In genomic region chr11:48106166-48106565, GRCh38 we compare ENCODE assay signal across 13 cellular contexts.
DNase-seq lines count a peak whose midpoint lies in the region; ATAC-seq and TF ChIP-seq lines count a peak whose summit lies in the region.
"Had no signal": no experiment of that assay in that cellular context is flagged by ENCODE, and none has a peak within 500 bp of the region (broad histone marks: within the 10 kb centered on the region; RNA-seq: fewer than 3 reads in every experiment).

No MANE protein-coding gene starts in this region.

- ATAC-seq in HG03354 (IDR thresholded peaks at IDR 0.05; ENCODE audit: poor library complexity, severe bottlenecking, unreplicated experiment) (peak; percentile 31), HG03342 (IDR thresholded peaks at IDR 0.05; ENCODE audit: unreplicated experiment) (no peak)
- ATAC-seq: activated CD8-positive, alpha-beta memory T cell treated with anti-CD3 and anti-CD28 coated beads, Interleukin-2, amount 10 ng/mL, durations not matched to agents 7 days and 5 days; psoas muscle had no signal

- no peaks in the 10 kb centered on the region for H3K9me3 Mint-ChIP-seq in activated T-cell treated with anti-CD3 and anti-CD28 coated beads, Interleukin-2, amount 50 U/mL, for 24 hours
- no peaks in the 10 kb centered on the region for H3K9me3 Mint-ChIP-seq in activated CD4-positive, alpha-beta memory T cell treated with anti-CD3 and anti-CD28 coated beads for 36 hours
- H3K9me3 Mint-ChIP-seq in osteocyte (ENCODE audit: unreplicated experiment): no peaks in the 10 kb centered on the region

- no peak for DNase-seq in activated T-cell treated with anti-CD3 and anti-CD28 coated beads, Interleukin-2, amount 50 U/mL, for 24 hours
- no peak for DNase-seq in activated T-cell treated with anti-CD3 and anti-CD28 coated beads, Interleukin-2, amount 50 U/mL, for 1 hour
- DNase-seq in activated CD4-positive, alpha-beta memory T cell treated with anti-CD3 and anti-CD28 coated beads for 36 hours: no peak
- DNase-seq in osteocyte (ENCODE audit: extremely low spot score, unreplicated experiment) (peak; percentile 5), NCI-H82 treated with DMSO at 0.1 percent for 48 hours (lab: John Stamatoyannopoulos, UW; ENCODE audit: unreplicated experiment) (no peak), SW 1271 (lab: John Stamatoyannopoulos, UW) (no peak)
- DNase-seq: activated CD8-positive, alpha-beta memory T cell treated with anti-CD3 and anti-CD28 coated beads, Interleukin-2, amount 10 ng/mL, durations not matched to agents 7 days and 5 days; DMS79; Kasumi-1; OCI-M1; psoas muscle had no signal

- no peak for TF ChIP-seq CTCF in osteocyte (IDR thresholded peaks at IDR 0.05)

- no peaks in the 10 kb centered on the region for H3K36me3 Mint-ChIP-seq in activated T-cell treated with anti-CD3 and anti-CD28 coated beads, Interleukin-2, amount 50 U/mL, for 24 hours (ENCODE audit: low read depth)
- no peaks in the 10 kb centered on the region for H3K36me3 Mint-ChIP-seq in activated CD4-positive, alpha-beta memory T cell treated with anti-CD3 and anti-CD28 coated beads for 36 hours
- no peaks in the 10 kb centered on the region for H3K36me3 Mint-ChIP-seq in osteocyte (ENCODE audit: unreplicated experiment)

- POLR2A ChIA-PET in activated CD4-positive, alpha-beta memory T cell treated with anti-CD3 and anti-CD28 coated beads for 36 hours (lab: Charles Lee): interaction anchor here (1.9 to 2.0 kb wide), 2 partner anchors 55 to 99 kb away, joined by 7 to 10 read pairs; no protein-coding TSS in a partner anchor

- peaks cover 76% of the 10 kb centered on the region for H3K4me1 Mint-ChIP-seq in activated T-cell treated with anti-CD3 and anti-CD28 coated beads, Interleukin-2, amount 50 U/mL, for 24 hours (ENCODE audit: low read depth)
- H3K4me1 Mint-ChIP-seq in activated CD4-positive, alpha-beta memory T cell treated with anti-CD3 and anti-CD28 coated beads for 36 hours (ENCODE audit: low read depth): peaks cover 71% of the 10 kb centered on the region
- peaks cover 27% of the 10 kb centered on the region for H3K4me1 Mint-ChIP-seq in osteocyte (ENCODE audit: unreplicated experiment)

- no peak overlapping the region for H3K4me3 Mint-ChIP-seq in activated T-cell treated with anti-CD3 and anti-CD28 coated beads, Interleukin-2, amount 50 U/mL, for 24 hours
- H3K4me3 Mint-ChIP-seq in activated CD4-positive, alpha-beta memory T cell treated with anti-CD3 and anti-CD28 coated beads for 36 hours: no peak overlapping the region
- H3K4me3 Mint-ChIP-seq in osteocyte (ENCODE audit: unreplicated experiment): no peak overlapping the region

- no peaks in the 10 kb centered on the region for H3K27me3 Mint-ChIP-seq in activated T-cell treated with anti-CD3 and anti-CD28 coated beads, Interleukin-2, amount 50 U/mL, for 24 hours
- H3K27me3 Mint-ChIP-seq in activated CD4-positive, alpha-beta memory T cell treated with anti-CD3 and anti-CD28 coated beads for 36 hours: no peaks in the 10 kb centered on the region
- no peaks in the 10 kb centered on the region for H3K27me3 Mint-ChIP-seq in osteocyte (ENCODE audit: unreplicated experiment)
- H3K27me3 Mint-ChIP-seq: activated CD8-positive, alpha-beta memory T cell treated with anti-CD3 and anti-CD28 coated beads, Interleukin-2, amount 10 ng/mL, durations not matched to agents 7 days and 5 days had no signal

- CTCF ChIA-PET in activated CD4-positive, alpha-beta memory T cell treated with anti-CD3 and anti-CD28 coated beads for 36 hours (lab: Charles Lee): interaction anchor here (0.6 to 12.4 kb wide), 7 partner anchors 7 to 170 kb away, joined by 3 to 227 read pairs (median 12); no protein-coding TSS in a partner anchor

- H3K27ac Mint-ChIP-seq in activated T-cell treated with anti-CD3 and anti-CD28 coated beads, Interleukin-2, amount 50 U/mL, for 24 hours: peak overlapping the region; percentile 24
- peak overlapping the region; percentile 3 for H3K27ac Mint-ChIP-seq in activated CD4-positive, alpha-beta memory T cell treated with anti-CD3 and anti-CD28 coated beads for 36 hours
- H3K27ac Mint-ChIP-seq in osteocyte (ENCODE audit: unreplicated experiment): no peak overlapping the region

- intact Hi-C loops in activated CD4-positive, alpha-beta memory T cell treated with anti-CD3 and anti-CD28 coated beads for 36 hours (cut with micrococcal nuclease): loop anchor here (10.0 kb wide), 1 partner anchor 441 kb away; no protein-coding TSS in a partner anchor
